Comparison of ENCODE assay signal across 8 cellular contexts in the genomic region with DNA sequence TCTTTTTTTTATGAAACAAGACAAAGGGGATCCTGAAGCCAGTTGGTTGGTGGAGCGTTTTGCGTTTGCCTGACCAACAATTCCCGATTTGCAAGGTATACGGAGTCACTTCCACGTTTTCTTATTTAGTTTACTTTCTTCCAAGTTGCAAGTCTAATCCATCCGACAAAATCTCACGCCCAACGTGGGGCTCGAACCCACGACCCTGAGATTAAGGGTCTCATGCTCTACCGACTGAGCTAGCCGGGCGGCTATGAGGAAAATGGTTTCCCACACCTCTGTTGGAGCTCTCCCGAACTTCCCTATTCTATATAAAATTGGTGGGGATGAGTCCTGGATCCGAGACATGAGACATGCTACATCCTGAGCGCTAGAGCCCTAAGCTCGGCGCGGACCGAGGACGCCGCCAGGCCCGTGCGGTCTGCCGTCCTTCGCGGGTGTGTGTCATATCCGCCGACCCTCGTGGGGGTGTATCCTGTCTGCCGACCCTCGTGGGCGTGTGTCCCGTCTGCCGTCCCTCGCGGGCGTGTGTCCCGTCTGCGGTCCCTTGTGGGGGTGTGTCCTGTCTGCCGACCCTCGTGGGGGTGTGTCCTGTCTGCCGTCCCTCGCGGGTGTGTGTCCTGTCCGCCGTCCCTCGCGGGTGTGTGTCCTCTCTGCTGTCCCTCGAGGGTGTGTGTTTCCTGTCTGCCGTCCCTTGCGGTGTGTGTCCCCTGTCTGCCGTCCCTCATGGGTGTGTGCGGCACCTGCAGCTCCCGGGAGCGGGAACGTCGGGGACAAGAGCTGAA. TPM values are rescaled to one million over a fixed set of nuclear protein-coding genes. Genes with fewer than 3 reads are reported as not detected.
DNase-seq lines count a peak whose midpoint lies in the region; ATAC-seq and TF ChIP-seq lines count a peak whose summit lies in the region.

No MANE protein-coding gene starts in this region.

- H3K4me1 Mint-ChIP-seq in activated naive CD8-positive, alpha-beta T cell (ENCODE audit: low read depth): peaks cover 29% of the 10 kb centered on the region

- no peaks in the 10 kb centered on the region for H3K9me3 Mint-ChIP-seq in activated naive CD8-positive, alpha-beta T cell (ENCODE audit: low read depth)

- peak overlapping the region; percentile 87 for H3K4me3 Mint-ChIP-seq in activated naive CD8-positive, alpha-beta T cell

- H3K27ac ChIP-seq in parathyroid adenoma: peak overlapping the region; percentile 71

- DNase-seq in DMS 273 treated with DMSO at 0.1 percent for 48 hours (lab: John Stamatoyannopoulos, UW) (peak; percentile 93), LoVo (ENCODE audit: low spot score) (peak; percentile 59), SHP77 (lab: John Stamatoyannopoulos, UW) (peak; percentile 56 to 80), Right ventricle myocardium superior (peak; percentile 71), occipital lobe (lab: John Stamatoyannopoulos, UW) (no peak)

- no peaks in the 10 kb centered on the region for H3K27me3 ChIP-seq in parathyroid adenoma (ENCODE audit: control insufficient read depth, insufficient read depth, low read length)

- H3K4me3 ChIP-seq in parathyroid adenoma (ENCODE audit: low read depth, low read length): peak overlapping the region; percentile 90

- no peak overlapping the region for H3K9ac ChIP-seq in parathyroid adenoma

- no peaks in the 10 kb centered on the region for H3K79me2 ChIP-seq in parathyroid adenoma

- peak overlapping the region; percentile 78 for H3K27ac Mint-ChIP-seq in activated naive CD8-positive, alpha-beta T cell

- no peak for TF ChIP-seq CTCF in parathyroid adenoma (IDR thresholded peaks at IDR 0.05)

- H3K9me3 ChIP-seq in parathyroid adenoma (ENCODE audit: control insufficient read depth, low read length): no peaks in the 10 kb centered on the region

- intact Hi-C loops in Right ventricle myocardium superior (cut with DNase I): no loop called here

- ATAC-seq in Right ventricle myocardium superior (ENCODE audit: poor library complexity) (peak; percentile 20), GM18861 (IDR thresholded peaks at IDR 0.05; ENCODE audit: unreplicated experiment) (no peak)

- peaks cover 2% of the 10 kb centered on the region for H3K27me3 Mint-ChIP-seq in activated naive CD8-positive, alpha-beta T cell

- H3K4me1 ChIP-seq in parathyroid adenoma: no peaks in the 10 kb centered on the region

- no peaks in the 10 kb centered on the region for H3K36me3 Mint-ChIP-seq in activated naive CD8-positive, alpha-beta T cell

- H3K4me2 ChIP-seq in parathyroid adenoma (ENCODE audit: low read length): peak overlapping the region; percentile 86

- H3K36me3 ChIP-seq in parathyroid adenoma (ENCODE audit: control insufficient read depth, insufficient read depth, low read length): no peaks in the 10 kb centered on the region

- H2AFZ ChIP-seq in parathyroid adenoma: peak overlapping the region; percentile 91

RNA-seq across cellular contexts. Expression of gene ZNF213, which starts 22.6 kb away (rescaled TPM):
- 6.1 TPM for total RNA-seq in Right ventricle myocardium superior
- 8.3 TPM for total RNA-seq in occipital lobe

RNA-seq across cellular contexts. Expression of gene OR1F1, which starts 30.6 kb away (rescaled TPM):
- total RNA-seq in Right ventricle myocardium superior (not detected), occipital lobe (0.78 TPM)

RNA-seq across cellular contexts. Expression of gene ZNF205, which starts 45.0 kb away (rescaled TPM):
- total RNA-seq in Right ventricle myocardium superior (6.9 TPM), occipital lobe (18.9 TPM)

RNA-seq across cellular contexts. Expression of gene ZSCAN10, which starts 58.3 kb away (rescaled TPM):
- total RNA-seq in Right ventricle myocardium superior (not detected), occipital lobe (not detected)
